1 cellular context compared by ENCODE assay signal in the genomic region with DNA sequence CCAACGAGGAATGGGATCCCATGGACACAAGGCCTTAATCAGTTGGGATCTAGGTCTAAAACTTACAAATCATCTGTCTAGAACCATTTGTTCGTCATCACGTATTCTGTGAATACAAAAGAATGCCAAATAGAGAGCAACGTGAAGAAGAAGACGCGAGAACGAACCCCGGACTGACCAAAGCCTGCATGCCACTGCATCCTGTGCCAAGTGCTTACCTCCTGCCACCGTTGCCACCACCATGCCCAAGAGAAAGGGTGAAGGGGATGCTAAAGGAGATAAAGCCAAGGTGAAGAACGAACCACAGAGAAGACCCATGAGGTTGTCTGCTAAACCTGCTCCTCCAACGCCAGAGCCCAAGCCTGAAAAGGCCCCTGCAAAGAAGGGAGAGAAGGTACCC.
TF ChIP-seq lines count a peak whose summit lies in the region.

No MANE protein-coding gene starts in this region.

TF ChIP-seq in GM12878, 131 proteins besides CTCF, POLR2A, EP300 and RAD21 (continued from another document):
- TF ChIP-seq GATAD2B (conservative IDR thresholded peaks at IDR 0.05; ENCODE audit: low read depth) (0 out of 2 replicates have a peak, but pooled peaks have one; percentile 21), PML (IDR thresholded peaks at IDR 0.05; ENCODE audit: low read length) (0 out of 2 replicates have a peak, but pooled peaks have one; percentile 4), CBX3 (IDR thresholded peaks at IDR 0.05; ENCODE audit: borderline replicate concordance, low read depth) (no peak), MXI1 (IDR thresholded peaks at IDR 0.05; ENCODE audit: low read depth, low read length) (no peak), USF2 (IDR thresholded peaks at IDR 0.05; ENCODE audit: borderline replicate concordance, low read depth, low read length) (no peak), EED (IDR thresholded peaks at IDR 0.05; ENCODE audit: low read depth) (peak; percentile 67; the same call in 1 of the 2 replicates), ESRRA (IDR thresholded peaks at IDR 0.05; ENCODE audit: low read length) (no peak), RELA (IDR thresholded peaks at IDR 0.05; ENCODE audit: borderline replicate concordance, partially characterized antibody) (no peak), E2F4 (IDR thresholded peaks at IDR 0.05; ENCODE audit: low read depth, low read length) (no peak), PAX5 (IDR thresholded peaks at IDR 0.05; ENCODE audit: borderline replicate concordance, low read depth, low read length) (no peak), SMAD1 (IDR thresholded peaks at IDR 0.05; ENCODE audit: low read depth, partially characterized antibody) (no peak)
- TF ChIP-seq, protein P1, sequence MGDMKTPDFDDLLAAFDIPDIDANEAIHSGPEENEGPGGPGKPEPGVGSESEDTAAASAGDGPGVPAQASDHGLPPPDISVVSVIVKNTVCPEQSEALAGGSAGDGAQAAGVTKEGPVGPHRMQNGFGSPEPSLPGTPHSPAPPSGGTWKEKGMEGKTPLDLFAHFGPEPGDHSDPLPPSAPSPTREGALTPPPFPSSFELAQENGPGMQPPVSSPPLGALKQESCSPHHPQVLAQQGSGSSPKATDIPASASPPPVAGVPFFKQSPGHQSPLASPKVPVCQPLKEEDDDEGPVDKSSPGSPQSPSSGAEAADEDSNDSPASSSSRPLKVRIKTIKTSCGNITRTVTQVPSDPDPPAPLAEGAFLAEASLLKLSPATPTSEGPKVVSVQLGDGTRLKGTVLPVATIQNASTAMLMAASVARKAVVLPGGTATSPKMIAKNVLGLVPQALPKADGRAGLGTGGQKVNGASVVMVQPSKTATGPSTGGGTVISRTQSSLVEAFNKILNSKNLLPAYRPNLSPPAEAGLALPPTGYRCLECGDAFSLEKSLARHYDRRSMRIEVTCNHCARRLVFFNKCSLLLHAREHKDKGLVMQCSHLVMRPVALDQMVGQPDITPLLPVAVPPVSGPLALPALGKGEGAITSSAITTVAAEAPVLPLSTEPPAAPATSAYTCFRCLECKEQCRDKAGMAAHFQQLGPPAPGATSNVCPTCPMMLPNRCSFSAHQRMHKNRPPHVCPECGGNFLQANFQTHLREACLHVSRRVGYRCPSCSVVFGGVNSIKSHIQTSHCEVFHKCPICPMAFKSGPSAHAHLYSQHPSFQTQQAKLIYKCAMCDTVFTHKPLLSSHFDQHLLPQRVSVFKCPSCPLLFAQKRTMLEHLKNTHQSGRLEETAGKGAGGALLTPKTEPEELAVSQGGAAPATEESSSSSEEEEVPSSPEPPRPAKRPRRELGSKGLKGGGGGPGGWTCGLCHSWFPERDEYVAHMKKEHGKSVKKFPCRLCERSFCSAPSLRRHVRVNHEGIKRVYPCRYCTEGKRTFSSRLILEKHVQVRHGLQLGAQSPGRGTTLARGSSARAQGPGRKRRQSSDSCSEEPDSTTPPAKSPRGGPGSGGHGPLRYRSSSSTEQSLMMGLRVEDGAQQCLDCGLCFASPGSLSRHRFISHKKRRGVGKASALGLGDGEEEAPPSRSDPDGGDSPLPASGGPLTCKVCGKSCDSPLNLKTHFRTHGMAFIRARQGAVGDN (IDR thresholded peaks at IDR 0.05), result no peak
